1 cellular context compared by ENCODE assay signal in the genomic region with DNA sequence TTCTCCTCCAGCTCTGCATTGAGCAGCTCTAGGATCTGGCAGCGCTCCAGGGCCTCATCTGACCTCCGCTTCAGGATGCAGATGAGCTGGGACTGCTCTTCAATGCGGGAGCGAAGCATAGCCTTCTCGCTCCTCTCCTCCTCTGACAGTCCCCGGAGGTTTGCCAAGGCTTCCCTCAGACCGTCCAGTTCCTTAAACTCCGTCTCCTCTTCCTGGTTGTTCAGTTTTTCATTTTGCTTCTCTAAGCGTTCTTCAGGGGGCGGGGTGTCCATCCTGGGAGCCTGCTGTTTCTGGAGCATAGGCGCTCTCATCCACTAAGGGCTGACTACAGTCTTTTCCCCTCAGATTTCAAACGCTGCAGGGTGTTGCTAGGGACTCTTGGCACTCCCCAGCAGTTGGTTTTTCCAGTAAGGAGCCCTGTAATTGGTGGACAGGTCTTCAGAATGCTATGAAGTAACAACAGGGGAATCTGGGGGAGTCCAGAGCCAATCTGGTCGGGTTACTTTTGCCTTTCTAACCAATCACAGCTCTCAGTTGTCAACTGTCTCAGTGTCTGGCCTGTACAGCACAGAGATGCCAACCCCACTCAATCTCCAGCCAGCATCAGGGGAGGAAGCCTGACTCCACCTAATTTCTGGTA.
TF ChIP-seq lines count a peak whose summit lies in the region.

Gene CCDC89 (minus strand): TSS at position 376 of the 640 bp plus-strand sequence. CDS start 65 bp downstream, at position 311.

TF ChIP-seq in IMR-90, 13 proteins besides CTCF, POLR2A, EP300 and RAD21 (continued from another document):
- TF ChIP-seq USF2 (IDR thresholded peaks at IDR 0.05; ENCODE audit: low read depth, low read length), result no peak
